In the genomic region with DNA sequence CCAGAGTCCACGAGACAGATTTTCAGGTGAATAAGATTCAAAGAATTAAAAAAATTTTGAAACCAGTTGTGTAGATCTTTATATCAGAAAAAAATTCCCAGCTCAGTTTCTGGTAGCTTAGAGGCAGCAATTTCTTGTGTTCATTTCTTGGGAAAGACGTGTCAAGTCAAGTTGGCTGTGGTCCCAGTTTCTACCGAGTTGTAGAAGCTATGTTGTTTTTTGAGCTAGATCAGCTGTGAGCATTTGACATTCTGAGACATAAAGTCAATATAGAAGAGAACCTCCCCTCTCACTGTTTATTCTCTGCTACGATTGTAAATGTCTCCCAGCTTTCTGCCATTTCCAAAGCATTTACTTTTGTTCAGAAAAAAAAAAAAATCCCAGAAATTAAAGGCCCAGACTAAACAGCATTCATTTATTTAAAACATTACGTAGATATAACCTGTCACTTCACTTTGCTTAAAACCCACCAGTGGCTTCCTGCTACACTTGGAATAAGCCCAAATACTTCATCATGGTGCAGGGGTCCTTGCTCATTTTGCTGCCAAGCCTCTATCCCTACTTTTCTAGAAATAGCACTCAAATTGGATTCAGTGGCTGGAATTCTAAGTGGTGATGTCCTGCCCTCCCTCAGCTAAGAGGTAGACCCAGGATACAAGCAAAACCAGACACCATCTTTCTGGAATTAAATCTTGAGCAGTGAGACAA, we compare ENCODE assay signal across 12 cellular contexts. TPM values are rescaled to one million over a fixed set of nuclear protein-coding genes. Genes with fewer than 3 reads are reported as not detected.
DNase-seq lines count a peak whose midpoint lies in the region; ATAC-seq lines count a peak whose summit lies in the region.
"Had no signal": no experiment of that assay in that cellular context is flagged by ENCODE, and none has a peak within 500 bp of the region (broad histone marks: within the 10 kb centered on the region; RNA-seq: fewer than 3 reads in every experiment).

No MANE protein-coding gene starts in this region.

- H3K27me3 ChIP-seq in naive thymus-derived CD4-positive, alpha-beta T cell (ENCODE audit: control insufficient read depth in 2 of 2, insufficient read depth in 2 of 2, low read length in 2 of 2): no peaks in the 10 kb centered on the region
- H3K27me3 ChIP-seq: gastrocnemius medialis had no signal

- CTCF ChIA-PET in naive thymus-derived CD4-positive, alpha-beta T cell (lab: Charles Lee): no interaction called here

- H3K27ac ChIP-seq in naive thymus-derived CD4-positive, alpha-beta T cell (ENCODE audit: low read depth, low read length): no peak overlapping the region
- H3K27ac ChIP-seq: gastrocnemius medialis, HL-60 had no signal

- H3K4me3 ChIP-seq in naive thymus-derived CD4-positive, alpha-beta T cell (ENCODE audit: low read length): no peak overlapping the region
- H3K4me3 ChIP-seq: gastrocnemius medialis had no signal

- no peak overlapping the region for H3K4me3 Mint-ChIP-seq in naive thymus-derived CD4-positive, alpha-beta T cell
- no peak overlapping the region for H3K4me3 Mint-ChIP-seq in activated T-cell treated with anti-CD3 and anti-CD28 coated beads, Interleukin-2, amount 50 U/mL, for 72 hours
- H3K4me3 Mint-ChIP-seq: CD8-positive, alpha-beta T cell had no signal

- no peaks in the 10 kb centered on the region for H3K4me1 Mint-ChIP-seq in naive thymus-derived CD4-positive, alpha-beta T cell
- H3K4me1 Mint-ChIP-seq in activated T-cell treated with anti-CD3 and anti-CD28 coated beads, Interleukin-2, amount 50 U/mL, for 72 hours (ENCODE audit: low read depth): no peaks in the 10 kb centered on the region

- H3K4me1 ChIP-seq in naive thymus-derived CD4-positive, alpha-beta T cell (ENCODE audit: control insufficient read depth in 2 of 2, insufficient read depth in 2 of 2, low read length in 2 of 2): no peaks in the 10 kb centered on the region

- H3K27ac Mint-ChIP-seq in naive thymus-derived CD4-positive, alpha-beta T cell: no peak overlapping the region
- no peak overlapping the region for H3K27ac Mint-ChIP-seq in activated T-cell treated with anti-CD3 and anti-CD28 coated beads, Interleukin-2, amount 50 U/mL, for 72 hours
- H3K27ac Mint-ChIP-seq: CD8-positive, alpha-beta T cell had no signal

- no peaks in the 10 kb centered on the region for H3K9me3 Mint-ChIP-seq in naive thymus-derived CD4-positive, alpha-beta T cell
- H3K9me3 Mint-ChIP-seq in activated T-cell treated with anti-CD3 and anti-CD28 coated beads, Interleukin-2, amount 50 U/mL, for 72 hours: no peaks in the 10 kb centered on the region
- H3K9me3 Mint-ChIP-seq: CD8-positive, alpha-beta T cell had no signal

- POLR2A ChIA-PET in naive thymus-derived CD4-positive, alpha-beta T cell (lab: Charles Lee): interaction anchor here (0.6 kb wide), 1 partner anchor 351 kb away, joined by 3 read pairs; no protein-coding TSS in a partner anchor

- H3K36me3 Mint-ChIP-seq in naive thymus-derived CD4-positive, alpha-beta T cell: no peaks in the 10 kb centered on the region
- H3K36me3 Mint-ChIP-seq in activated T-cell treated with anti-CD3 and anti-CD28 coated beads, Interleukin-2, amount 50 U/mL, for 72 hours (ENCODE audit: insufficient read depth in 2 of 2): no peaks in the 10 kb centered on the region
- H3K36me3 Mint-ChIP-seq: CD8-positive, alpha-beta T cell had no signal

- ATAC-seq in left cardiac atrium (peak in 1 of 2 donors; percentile 41), Right ventricle myocardium superior (ENCODE audit: poor library complexity) (no peak), GM18858 (IDR thresholded peaks at IDR 0.05; ENCODE audit: unreplicated experiment) (no peak)
- ATAC-seq in naive thymus-derived CD4-positive, alpha-beta T cell: no peak
- no peak for ATAC-seq in activated T-cell treated with anti-CD3 and anti-CD28 coated beads, Interleukin-2, amount 50 U/mL, for 72 hours (replicated peaks in 1 of 2)
- ATAC-seq: CD8-positive, alpha-beta T cell; gastrocnemius medialis had no signal

- DNase-seq in left cardiac atrium (peak; percentile 49), Right ventricle myocardium superior (no peak), brain pericyte (ENCODE audit: low read depth, low spot score) (peak; percentile 85), lung microvascular endothelial cell (ENCODE audit: low read depth in 2 of 2) (peak; percentile 36 to 95), NCI-H128 (lab: John Stamatoyannopoulos, UW; ENCODE audit: unreplicated experiment) (no peak)
- no peak for DNase-seq in naive thymus-derived CD4-positive, alpha-beta T cell
- no peak for DNase-seq in activated T-cell treated with anti-CD3 and anti-CD28 coated beads, Interleukin-2, amount 50 U/mL, for 72 hours
- DNase-seq: CD8-positive, alpha-beta T cell; gastrocnemius medialis; RPMI8226 had no signal

- intact Hi-C loops in left cardiac atrium (cut with DNase I) (loop anchor here in 1 of 2 donors (10.0 kb wide), 1 partner anchor 240 kb away; no protein-coding TSS in a partner anchor), Right ventricle myocardium superior (cut with DNase I) (no loop called here)
- intact Hi-C loops in naive thymus-derived CD4-positive, alpha-beta T cell (cut with micrococcal nuclease): no loop called here

- no peaks in the 10 kb centered on the region for H3K9me3 ChIP-seq in naive thymus-derived CD4-positive, alpha-beta T cell (ENCODE audit: control insufficient read depth in 2 of 3, low read length in 3 of 3)
- H3K9me3 ChIP-seq: gastrocnemius medialis had no signal

- H3K36me3 ChIP-seq in naive thymus-derived CD4-positive, alpha-beta T cell (ENCODE audit: control insufficient read depth in 2 of 3, insufficient read depth in 3 of 3, low read length in 3 of 3): no peaks in the 10 kb centered on the region
- H3K36me3 ChIP-seq: gastrocnemius medialis had no signal

- H3K27me3 Mint-ChIP-seq in naive thymus-derived CD4-positive, alpha-beta T cell: peaks cover 0 to 14% (median 8%) of the 10 kb centered on the region in 5 donors
- H3K27me3 Mint-ChIP-seq in activated T-cell treated with anti-CD3 and anti-CD28 coated beads, Interleukin-2, amount 50 U/mL, for 72 hours (ENCODE audit: low read depth): no peaks in the 10 kb centered on the region

RNA-seq across cellular contexts. Expression of a gene that starts 20.6 kb away (rescaled TPM):
- total RNA-seq in left cardiac atrium (10 to 100 TPM; 27.3 to 30.2 TPM), Right ventricle myocardium superior (8.3 TPM), lung microvascular endothelial cell (62.8 and 71.6 TPM in 2 replicates)
- total RNA-seq in naive thymus-derived CD4-positive, alpha-beta T cell: 10 to 100 TPM in 1 of 5 experiments, 1 to 10 TPM in 3, not detected in 1; 1.0 to 45.9 (median 2.9) TPM
- polyA plus RNA-seq in naive thymus-derived CD4-positive, alpha-beta T cell: under 1 TPM in 1 of 2 donors, not detected in 1; 0.07 TPM
- under 1 TPM; 0.50 to 0.60 TPM for total RNA-seq in activated T-cell treated with anti-CD3 and anti-CD28 coated beads, Interleukin-2, amount 50 U/mL, for 72 hours

Comparison
In these comparisons a context has a peak if more than half of its experiments do, and no peak if none do; other contexts are left out.
1. DNase-seq: peak in left cardiac atrium (single experiment), brain pericyte (single experiment) and lung microvascular endothelial cell (2 of 2); none in Right ventricle myocardium superior (single experiment), naive thymus-derived CD4-positive, alpha-beta T cell (0 of 9), NCI-H128 (single experiment) and activated T-cell treated with anti-CD3 and anti-CD28 coated beads, Interleukin-2, amount 50 U/mL, for 72 hours (0 of 2).